12 cellular contexts compared by ENCODE assay signal in the genomic region with DNA sequence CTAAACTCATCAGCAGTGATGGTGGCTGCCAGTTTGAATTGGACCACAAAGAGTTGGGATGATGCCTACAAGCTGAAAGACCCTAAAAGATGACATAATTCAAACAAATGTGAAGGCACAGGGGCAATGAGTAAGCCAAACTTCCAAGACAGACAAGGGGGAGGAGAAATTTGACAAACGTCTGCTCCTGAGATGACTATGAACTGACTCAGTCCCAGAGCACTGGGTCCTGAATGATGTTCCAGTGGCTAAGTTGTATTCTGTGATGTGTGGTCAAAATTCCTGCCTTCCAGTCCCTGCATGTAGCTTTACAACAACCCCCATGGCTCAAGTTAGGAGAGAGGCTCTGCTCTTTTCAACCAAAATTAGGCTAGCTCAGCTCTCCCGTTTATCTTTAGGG.
DNase-seq lines count a peak whose midpoint lies in the region; TF ChIP-seq lines count a peak whose summit lies in the region.
"Had no signal": no experiment of that assay in that cellular context is flagged by ENCODE, and none has a peak within 500 bp of the region (broad histone marks: within the 10 kb centered on the region; RNA-seq: fewer than 3 reads in every experiment).

No MANE protein-coding gene starts in this region.

- H3K4me2 ChIP-seq in OCI-LY3 (ENCODE audit: low read length): peak overlapping the region; percentile 55

- TF ChIP-seq CTCF in OCI-LY3 (IDR thresholded peaks at IDR 0.05; ENCODE audit: low read depth, low read length): no peak
- TF ChIP-seq CTCF in chondrocyte (IDR thresholded peaks at IDR 0.05): no peak
- no peak for TF ChIP-seq CTCF in neutrophil (IDR thresholded peaks at IDR 0.05)

- H3K9me3 Mint-ChIP-seq in chondrocyte (ENCODE audit: low read depth): no peaks in the 10 kb centered on the region
- H3K9me3 Mint-ChIP-seq: IgD-negative memory B cell had no signal

- H3K4me1 Mint-ChIP-seq in chondrocyte (ENCODE audit: low read depth): peaks cover 75% of the 10 kb centered on the region

- CTCF ChIA-PET in HEK293T (lab: Yijun Ruan, JAX): no interaction called here

- H3K4me1 ChIP-seq in OCI-LY3 (ENCODE audit: low read length) (peaks cover 31% of the 10 kb centered on the region), neutrophil (ENCODE audit: control insufficient read depth in 1 of 2, insufficient read depth in 1 of 2, low read depth in 1 of 2, low read length in 1 of 2) (peaks cover 93% of the 10 kb centered on the region in 2 experiments)

- no peak overlapping the region for H2AFZ ChIP-seq in OCI-LY3 (ENCODE audit: low read depth, low read length)

- H3K27me3 ChIP-seq in OCI-LY3 (ENCODE audit: low read depth, low read length): peaks cover 61% of the 10 kb centered on the region
- H3K27me3 ChIP-seq in neutrophil: no peaks in the 10 kb centered on the region

- H3K4me3 ChIP-seq in OCI-LY3 (ENCODE audit: low read length) (peak overlapping the region; percentile 5; the same call in 1 of the 2 replicates), neutrophil (ENCODE audit: low read depth in 1 of 2, low read length in 1 of 2) (no peak overlapping the region)
- H3K4me3 ChIP-seq: skin epidermis had no signal

- no peaks in the 10 kb centered on the region for H3K79me2 ChIP-seq in OCI-LY3 (ENCODE audit: low read length)

- H4K20me1 ChIP-seq in OCI-LY3 (ENCODE audit: insufficient read depth, low read length): no peaks in the 10 kb centered on the region

- H3K9ac ChIP-seq in OCI-LY3 (ENCODE audit: low read length): no peak overlapping the region

- no peaks in the 10 kb centered on the region for H3K36me3 Mint-ChIP-seq in chondrocyte (ENCODE audit: low read depth)
- H3K36me3 Mint-ChIP-seq: IgD-negative memory B cell had no signal

- no peaks in the 10 kb centered on the region for H3K27me3 Mint-ChIP-seq in chondrocyte (ENCODE audit: low read depth)
- H3K27me3 Mint-ChIP-seq: IgD-negative memory B cell had no signal

- DNase-seq in ELR (ENCODE audit: low read depth) (peak; percentile 88), chondrocyte (ENCODE audit: low spot score) (no peak), HEK293T (ENCODE audit: extremely low spot score) (no peak), pons (ENCODE audit: low spot score) (no peak), T-helper 1 cell (no peak)
- no peak for DNase-seq in NK-92 treated with Interleukin-12 subunit alpha and Interleukin-12 subunit beta, amount 100 ng/mL, for 24 hours (lab: John Stamatoyannopoulos, UW)
- DNase-seq: DMS53, T-helper 2 cell had no signal

- POLR2A ChIA-PET in HEK293T (lab: Yijun Ruan, JAX): no interaction called here

- H3K27ac ChIP-seq in OCI-LY3 (ENCODE audit: low read length) (no peak overlapping the region), neutrophil (peak overlapping the region; percentile 99)

- H3K9me3 ChIP-seq in OCI-LY3 (ENCODE audit: insufficient read depth, low read length) (no peaks in the 10 kb centered on the region), neutrophil (no peaks in the 10 kb centered on the region)

- H3K36me3 ChIP-seq in OCI-LY3 (replicated peaks; ENCODE audit: low read depth, low read length): no peaks in the 10 kb centered on the region
- peaks cover 8% of the 10 kb centered on the region for H3K36me3 ChIP-seq in neutrophil

- peak overlapping the region; percentile 90 for H3K27ac Mint-ChIP-seq in chondrocyte (ENCODE audit: unreplicated experiment)

- H3K4me3 Mint-ChIP-seq in chondrocyte (ENCODE audit: unreplicated experiment): no peak overlapping the region

TF ChIP-seq in HEK293T, 16 proteins besides CTCF, POLR2A, EP300 and RAD21:
- TF ChIP-seq BHLHE40 (IDR thresholded peaks at IDR 0.05; ENCODE audit: borderline replicate concordance) (no peak), CTBP1 (IDR thresholded peaks at IDR 0.05; ENCODE audit: borderline replicate concordance) (no peak), TARDBP (IDR thresholded peaks at IDR 0.05) (no peak), SP1 (IDR thresholded peaks at IDR 0.05) (no peak), FOXM1 (IDR thresholded peaks at IDR 0.05; ENCODE audit: borderline replicate concordance) (no peak), SUZ12 (IDR thresholded peaks at IDR 0.05) (no peak), ZNF384 (IDR thresholded peaks at IDR 0.05) (no peak), NFRKB (IDR thresholded peaks at IDR 0.05) (no peak), ELF4 (IDR thresholded peaks at IDR 0.05) (no peak), FOXA1 (IDR thresholded peaks at IDR 0.05) (no peak), L3MBTL2 (conservative IDR thresholded peaks at IDR 0.05) (no peak), ARNT (IDR thresholded peaks at IDR 0.05) (no peak), HDGF (IDR thresholded peaks at IDR 0.05; ENCODE audit: borderline replicate concordance) (no peak), LEF1 (IDR thresholded peaks at IDR 0.05; ENCODE audit: borderline replicate concordance) (no peak)
- TF ChIP-seq, protein P1, sequence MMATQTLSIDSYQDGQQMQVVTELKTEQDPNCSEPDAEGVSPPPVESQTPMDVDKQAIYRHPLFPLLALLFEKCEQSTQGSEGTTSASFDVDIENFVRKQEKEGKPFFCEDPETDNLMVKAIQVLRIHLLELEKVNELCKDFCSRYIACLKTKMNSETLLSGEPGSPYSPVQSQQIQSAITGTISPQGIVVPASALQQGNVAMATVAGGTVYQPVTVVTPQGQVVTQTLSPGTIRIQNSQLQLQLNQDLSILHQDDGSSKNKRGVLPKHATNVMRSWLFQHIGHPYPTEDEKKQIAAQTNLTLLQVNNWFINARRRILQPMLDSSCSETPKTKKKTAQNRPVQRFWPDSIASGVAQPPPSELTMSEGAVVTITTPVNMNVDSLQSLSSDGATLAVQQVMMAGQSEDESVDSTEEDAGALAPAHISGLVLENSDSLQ (IDR thresholded peaks at IDR 0.05): no peak
